Comparison of ENCODE assay signal across 9 cellular contexts in the genomic region with DNA sequence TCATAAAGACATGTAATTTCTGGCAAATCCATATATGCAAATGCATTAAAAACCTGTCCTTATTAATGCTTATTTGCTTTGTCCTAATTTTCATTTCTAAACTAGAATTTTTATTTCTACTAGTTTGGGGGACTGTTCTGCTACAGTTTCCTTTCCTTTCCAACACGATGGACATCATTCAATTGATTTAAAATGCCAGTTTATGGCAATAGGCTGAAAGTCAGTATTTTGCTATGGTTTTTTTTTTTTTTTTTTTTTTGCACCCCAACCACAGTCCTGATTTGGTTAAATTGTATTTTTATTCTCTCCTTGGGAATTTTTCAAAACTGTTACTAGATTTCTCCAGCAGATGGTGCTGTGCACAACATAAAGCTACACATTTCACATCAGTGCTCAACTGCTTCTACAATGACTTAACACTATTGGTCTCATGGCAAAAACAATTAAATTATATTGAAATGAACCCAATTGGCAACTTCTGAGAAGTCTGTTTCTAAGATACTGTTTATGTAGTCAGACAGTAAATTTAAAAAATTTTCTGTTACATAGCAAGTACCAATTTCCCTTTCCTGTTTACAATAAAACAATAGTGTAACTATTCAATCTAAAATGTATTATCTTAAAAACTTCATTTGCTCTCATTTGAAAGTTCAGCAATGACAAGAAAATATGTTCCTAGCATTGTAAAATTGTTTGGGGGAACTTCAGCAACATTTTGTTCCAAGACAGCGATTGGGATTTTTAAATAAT.
DNase-seq lines count a peak whose midpoint lies in the region; ATAC-seq and FAIRE-seq lines count a peak whose summit lies in the region.
"Had no signal": no experiment of that assay in that cellular context is flagged by ENCODE, and none has a peak within 500 bp of the region (broad histone marks: within the 10 kb centered on the region; RNA-seq: fewer than 3 reads in every experiment).

No MANE protein-coding gene starts in this region.

- no peaks in the 10 kb centered on the region for H3K36me3 ChIP-seq in SK-N-MC (ENCODE audit: insufficient read depth, low read length)
- H3K36me3 ChIP-seq in naive thymus-derived CD4-positive, alpha-beta T cell (ENCODE audit: control insufficient read depth in 2 of 3, insufficient read depth in 3 of 3, low read length in 3 of 3): peaks cover 0 to 5% (median 0%) of the 10 kb centered on the region in 3 experiments

- no peak overlapping the region for H3K4me3 Mint-ChIP-seq in naive thymus-derived CD4-positive, alpha-beta T cell
- H3K4me3 Mint-ChIP-seq: activated naive CD4-positive, alpha-beta T cell treated with anti-CD3 and anti-CD28 coated beads, Interleukin-2, amount 50 U/mL, for 24 hours had no signal

- no peak overlapping the region for H3K27ac ChIP-seq in SK-N-MC
- H3K27ac ChIP-seq in naive thymus-derived CD4-positive, alpha-beta T cell (ENCODE audit: low read depth, low read length): no peak overlapping the region

- POLR2A ChIA-PET in naive thymus-derived CD4-positive, alpha-beta T cell (lab: Charles Lee): no interaction called here

- peaks cover 1 to 50% (median 18%) of the 10 kb centered on the region in 5 donors for H3K36me3 Mint-ChIP-seq in naive thymus-derived CD4-positive, alpha-beta T cell

- intact Hi-C loops in Right ventricle myocardium inferior (cut with DNase I) (loop anchor here (5.0 to 10.0 kb wide), 3 partner anchors 107 to 545 kb away; no protein-coding TSS in a partner anchor), cardiac septum (cut with DNase I) (loop anchor here (5.0 kb wide), 1 partner anchor 107 kb away; no protein-coding TSS in a partner anchor)
- intact Hi-C loops in naive thymus-derived CD4-positive, alpha-beta T cell (cut with micrococcal nuclease): loop anchor here (1.0 to 2.0 kb wide), 9 partner anchors 109 to 1185 kb away; no protein-coding TSS in a partner anchor

- H3K27me3 Mint-ChIP-seq in naive thymus-derived CD4-positive, alpha-beta T cell: no peaks in the 10 kb centered on the region
- H3K27me3 Mint-ChIP-seq: activated naive CD4-positive, alpha-beta T cell treated with anti-CD3 and anti-CD28 coated beads, Interleukin-2, amount 50 U/mL, for 24 hours had no signal

- ATAC-seq in Right ventricle myocardium inferior: peak; percentile 68
- peak; percentile 69 for ATAC-seq in naive thymus-derived CD4-positive, alpha-beta T cell

- H3K4me3 ChIP-seq in SK-N-MC: no peak overlapping the region
- H3K4me3 ChIP-seq in naive thymus-derived CD4-positive, alpha-beta T cell (ENCODE audit: low read length): no peak overlapping the region

- H3K27me3 ChIP-seq in naive thymus-derived CD4-positive, alpha-beta T cell (ENCODE audit: control insufficient read depth in 2 of 2, insufficient read depth in 2 of 2, low read length in 2 of 2): no peaks in the 10 kb centered on the region

- no peak for FAIRE-seq in HTR-8/SVneo (lab: Jason Lieb, UNC)

- H3K9ac ChIP-seq in SK-N-MC (ENCODE audit: insufficient read length): no peak overlapping the region

- CTCF ChIA-PET in naive thymus-derived CD4-positive, alpha-beta T cell (lab: Charles Lee): interaction anchor here (0.6 to 1.2 kb wide), 5 partner anchors 27 to 670 kb away, joined by 3 to 4 read pairs (median 3); no protein-coding TSS in a partner anchor

- H3K4me1 ChIP-seq in naive thymus-derived CD4-positive, alpha-beta T cell (ENCODE audit: control insufficient read depth in 2 of 2, insufficient read depth in 2 of 2, low read length in 2 of 2): no peaks in the 10 kb centered on the region

- DNase-seq in Right ventricle myocardium inferior (ENCODE audit: missing footprints): no peak
- no peak for DNase-seq in cardiac septum (ENCODE audit: low spot score)
- peak; percentile 21 for DNase-seq in HTR-8/SVneo (ENCODE audit: insufficient read length, low spot score)
- DNase-seq in SK-N-MC (ENCODE audit: low read depth, low spot score): peak; percentile 5
- peak; percentile 43 for DNase-seq in fibroblast of gingiva (ENCODE audit: low read depth)
- peak in 6 of 9 donors; percentile 14 to 43 (median 31) for DNase-seq in naive thymus-derived CD4-positive, alpha-beta T cell
- no peak for DNase-seq in activated effector memory CD4-positive, alpha-beta T cell treated with anti-CD3 and anti-CD28 coated beads, Interleukin-2, amount 50 U/mL, for 16 hours
- no peak for DNase-seq in activated naive CD4-positive, alpha-beta T cell treated with anti-CD3 and anti-CD28 coated beads, Interleukin-2, amount 50 U/mL, for 16 hours

- H3K9me3 Mint-ChIP-seq in naive thymus-derived CD4-positive, alpha-beta T cell: no peaks in the 10 kb centered on the region
- H3K9me3 Mint-ChIP-seq: activated naive CD4-positive, alpha-beta T cell treated with anti-CD3 and anti-CD28 coated beads, Interleukin-2, amount 50 U/mL, for 24 hours had no signal

- H3K9me3 ChIP-seq in SK-N-MC (ENCODE audit: low read depth, low read length): no peaks in the 10 kb centered on the region
- H3K9me3 ChIP-seq in naive thymus-derived CD4-positive, alpha-beta T cell (ENCODE audit: control insufficient read depth in 2 of 3, low read length in 3 of 3): no peaks in the 10 kb centered on the region

- H3K27ac Mint-ChIP-seq in naive thymus-derived CD4-positive, alpha-beta T cell: no peak overlapping the region
- H3K27ac Mint-ChIP-seq: activated naive CD4-positive, alpha-beta T cell treated with anti-CD3 and anti-CD28 coated beads, Interleukin-2, amount 50 U/mL, for 24 hours had no signal

- H3K4me1 Mint-ChIP-seq in naive thymus-derived CD4-positive, alpha-beta T cell: no peaks in the 10 kb centered on the region
- H3K4me1 Mint-ChIP-seq: activated naive CD4-positive, alpha-beta T cell treated with anti-CD3 and anti-CD28 coated beads, Interleukin-2, amount 50 U/mL, for 24 hours had no signal

Comparison
In these comparisons a context has a peak if more than half of its experiments do, and no peak if none do; other contexts are left out.
1. DNase-seq: peak in HTR-8/SVneo (single experiment), SK-N-MC (single experiment), fibroblast of gingiva (single experiment) and naive thymus-derived CD4-positive, alpha-beta T cell (6 of 9); none in Right ventricle myocardium inferior (single experiment), cardiac septum (single experiment), activated effector memory CD4-positive, alpha-beta T cell treated with anti-CD3 and anti-CD28 coated beads, Interleukin-2, amount 50 U/mL, for 16 hours (single experiment) and activated naive CD4-positive, alpha-beta T cell treated with anti-CD3 and anti-CD28 coated beads, Interleukin-2, amount 50 U/mL, for 16 hours (single experiment).